8 cellular contexts compared by ENCODE assay signal in the genomic region with DNA sequence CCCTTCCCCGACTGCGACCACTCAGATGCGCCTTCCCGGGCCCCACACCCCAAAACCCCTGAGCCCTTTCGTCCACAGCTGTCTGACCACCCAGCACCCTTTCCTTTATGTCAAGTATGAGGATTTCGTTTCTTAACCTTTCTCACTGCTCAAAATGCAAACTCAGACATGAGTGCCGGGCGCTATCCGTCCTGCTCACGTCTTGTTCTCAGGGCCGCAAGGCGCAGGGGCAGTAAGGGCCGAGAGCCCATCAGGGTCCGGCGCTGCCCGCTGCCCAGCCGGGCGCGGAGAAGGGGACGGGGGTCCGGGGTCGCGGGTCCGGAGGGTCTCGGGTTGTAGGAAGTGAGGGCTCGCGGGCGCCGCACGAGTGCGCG. TPM values are rescaled to one million over a fixed set of nuclear protein-coding genes. Genes with fewer than 3 reads are reported as not detected.
DNase-seq lines count a peak whose midpoint lies in the region; ATAC-seq, FAIRE-seq and TF ChIP-seq lines count a peak whose summit lies in the region.

No MANE protein-coding gene starts in this region.

- H3K4me1 ChIP-seq in CD8-positive, alpha-beta T cell (ENCODE audit: insufficient read depth, low read length), result peaks cover 31% of the 10 kb centered on the region
- H3K4me1 ChIP-seq in keratinocyte (ENCODE audit: control insufficient read depth, extremely low read depth, insufficient read depth, low read length), result peaks cover 17% of the 10 kb centered on the region
- peaks cover 15 to 23% of the 10 kb centered on the region in 2 donors for H3K4me1 ChIP-seq in thoracic aorta (ENCODE audit: control insufficient read depth in 1 of 2, low read depth in 2 of 2)

- H2AFZ ChIP-seq in keratinocyte (ENCODE audit: control insufficient read depth, low read length), result peak overlapping the region; percentile 100

- H3K9me1 ChIP-seq in keratinocyte (ENCODE audit: control insufficient read depth, extremely low read depth, insufficient read depth, low read length), result no peaks in the 10 kb centered on the region

- H3K4me3 ChIP-seq in CD8-positive, alpha-beta T cell (ENCODE audit: low read depth, low read length), result peak overlapping the region; percentile 98
- H3K4me3 ChIP-seq in keratinocyte (ENCODE audit: control insufficient read depth in 2 of 3, extremely low read depth in 1 of 3, insufficient read depth in 2 of 3, low read depth in 1 of 3, low read length in 3 of 3), result peak overlapping the region; percentile 87 to 98 (median 94)
- peak overlapping the region; percentile 99 for H3K4me3 ChIP-seq in thoracic aorta

- H3K27me3 Mint-ChIP-seq in CD8-positive, alpha-beta T cell (ENCODE audit: low read depth), result no peaks in the 10 kb centered on the region
- H3K27me3 Mint-ChIP-seq in activated naive CD8-positive, alpha-beta T cell, result no peaks in the 10 kb centered on the region

- no peak for TF ChIP-seq CTCF in CD8-positive, alpha-beta T cell (IDR thresholded peaks at IDR 0.05)
- TF ChIP-seq CTCF in keratinocyte (optimal IDR thresholded peaks at IDR 0.05 in 1 of 3, IDR thresholded peaks at IDR 0.05 in 1 of 3, conservative IDR thresholded peaks at IDR 0.05 in 1 of 3; ENCODE audit: extremely low read depth in 1 of 3, insufficient read depth in 2 of 3, low read length in 3 of 3), result no peak
- TF ChIP-seq CTCF in thoracic aorta (IDR thresholded peaks at IDR 0.05), result no peak

- peak overlapping the region; percentile 98 for H3K4me3 Mint-ChIP-seq in CD8-positive, alpha-beta T cell
- peak overlapping the region; percentile 100 for H3K4me3 Mint-ChIP-seq in activated naive CD8-positive, alpha-beta T cell

- H3K9ac ChIP-seq in keratinocyte (ENCODE audit: control insufficient read depth, extremely low read depth, insufficient read depth, low read length), result peak overlapping the region; percentile 98

- POLR2A ChIA-PET in CD8-positive, alpha-beta T cell (lab: Charles Lee), result interaction anchor here (0.5 to 1.5 kb wide), 8 partner anchors 8 to 716 kb away, joined by 3 to 7 read pairs (median 4); a partner anchor contains a TSS

- CTCF ChIA-PET in CD8-positive, alpha-beta T cell (lab: Charles Lee), result no interaction called here

- peak; percentile 11 for ATAC-seq in CD8-positive, alpha-beta T cell
- ATAC-seq in HG02938 (IDR thresholded peaks at IDR 0.05; ENCODE audit: unreplicated experiment) (peak; percentile 13), thoracic aorta (ENCODE audit: insufficient number of reproducible peaks, low FRiP score, low read depth) (no peak), GM21786 (IDR thresholded peaks at IDR 0.05; ENCODE audit: unreplicated experiment) (no peak), GM21360 (IDR thresholded peaks at IDR 0.05; ENCODE audit: unreplicated experiment) (no peak), GM19467 (IDR thresholded peaks at IDR 0.05; ENCODE audit: unreplicated experiment) (no peak)

- H3K79me2 ChIP-seq in keratinocyte (ENCODE audit: control insufficient read depth, insufficient read depth, low read length), result peaks cover 49% of the 10 kb centered on the region

- no peaks in the 10 kb centered on the region for H3K36me3 ChIP-seq in CD8-positive, alpha-beta T cell (ENCODE audit: insufficient read depth, low read length)
- H3K36me3 ChIP-seq in keratinocyte (ENCODE audit: control insufficient read depth in 2 of 2, extremely low read depth in 1 of 2, insufficient read depth in 2 of 2, low read length in 2 of 2), result peaks cover 8 to 11% of the 10 kb centered on the region in 2 experiments
- peaks cover 4% of the 10 kb centered on the region for H3K36me3 ChIP-seq in thoracic aorta

- peak overlapping the region; percentile 99 for H3K27ac Mint-ChIP-seq in CD8-positive, alpha-beta T cell
- H3K27ac Mint-ChIP-seq in activated naive CD8-positive, alpha-beta T cell, result peak overlapping the region; percentile 99

- DNase-seq in CD8-positive, alpha-beta T cell, result no peak
- DNase-seq in keratinocyte (ENCODE audit: low read depth, low spot score), result no peak
- no peak for DNase-seq in thoracic aorta (ENCODE audit: low spot score)

- intact Hi-C loops in CD8-positive, alpha-beta T cell (cut with DNase I, micrococcal nuclease), result loop anchor here (1.0 to 10.0 kb wide), 9 partner anchors 119 to 1494 kb away; a partner anchor contains a TSS

- H3K9me3 Mint-ChIP-seq in CD8-positive, alpha-beta T cell, result peaks cover 2% of the 10 kb centered on the region
- H3K9me3 Mint-ChIP-seq in activated naive CD8-positive, alpha-beta T cell (ENCODE audit: low read depth), result peaks cover 9% of the 10 kb centered on the region

- peak overlapping the region; percentile 92 for H3K27ac ChIP-seq in CD8-positive, alpha-beta T cell (ENCODE audit: low read depth, low read length)
- H3K27ac ChIP-seq in keratinocyte (ENCODE audit: control insufficient read depth, insufficient read depth, low read length), result peak overlapping the region; percentile 95
- H3K27ac ChIP-seq in thoracic aorta, result peak overlapping the region; percentile 39 to 96

- H3K4me1 Mint-ChIP-seq in CD8-positive, alpha-beta T cell (ENCODE audit: low read depth), result peaks cover 49% of the 10 kb centered on the region
- peaks cover 41% of the 10 kb centered on the region for H3K4me1 Mint-ChIP-seq in activated naive CD8-positive, alpha-beta T cell (ENCODE audit: low read depth)

- peak overlapping the region; percentile 89 for H3K4me2 ChIP-seq in keratinocyte (ENCODE audit: control insufficient read depth, extremely low read depth, insufficient read depth, low read depth, low read length)

- dilution Hi-C loops in keratinocyte (cut with MboI; ENCODE audit: extremely low pct_ligation_motif_present, low sequenced_read_pairs), result no loop called here

- FAIRE-seq in keratinocyte (lab: Jason Lieb, UNC), result no peak

- H3K9me3 ChIP-seq in CD8-positive, alpha-beta T cell (ENCODE audit: low read length), result no peaks in the 10 kb centered on the region
- H3K9me3 ChIP-seq in keratinocyte (ENCODE audit: control insufficient read depth, low read depth, low read length) (no peaks in the 10 kb centered on the region), thoracic aorta (peaks cover 2% of the 10 kb centered on the region)

- H4K20me1 ChIP-seq in keratinocyte (ENCODE audit: control insufficient read depth, extremely low read depth, insufficient read depth, low read length), result no peaks in the 10 kb centered on the region

- peaks cover 69% of the 10 kb centered on the region for H3K36me3 Mint-ChIP-seq in CD8-positive, alpha-beta T cell
- peaks cover 38% of the 10 kb centered on the region for H3K36me3 Mint-ChIP-seq in activated naive CD8-positive, alpha-beta T cell

- H3K27me3 ChIP-seq in CD8-positive, alpha-beta T cell (ENCODE audit: insufficient read depth, low read length), result no peaks in the 10 kb centered on the region
- no peaks in the 10 kb centered on the region for H3K27me3 ChIP-seq in keratinocyte (ENCODE audit: control insufficient read depth, extremely low read depth, insufficient read depth, low read length)
- H3K27me3 ChIP-seq in thoracic aorta (replicated peaks; ENCODE audit: insufficient read depth), result no peaks in the 10 kb centered on the region

RNA-seq across cellular contexts. Expression of a gene that starts 0.7 kb away (rescaled TPM):
- 100 to 1,000 TPM; 169 to 184 TPM for total RNA-seq in CD8-positive, alpha-beta T cell
- polyA plus RNA-seq in keratinocyte, result 6.1 to 8.9 TPM (median 6.8 TPM) in 3 replicates
- 76.2 TPM for polyA plus RNA-seq in keratinocyte (2011; ENCODE audit: low read depth)
- 4.9 and 5.5 TPM in 2 replicates for polyA plus RNA-seq in keratinocyte (2011; cell fraction: cytosol; rRNA removed)
- polyA plus RNA-seq in keratinocyte (2011; cell fraction: nucleus; rRNA removed), result 36.1 and 36.2 TPM in 2 replicates
- polyA plus RNA-seq in keratinocyte (2012; ENCODE audit: low replicate concordance), result 12.6 and 13.8 TPM in 2 replicates
- polyA minus RNA-seq in keratinocyte, result 8.1 to 21.3 TPM (median 13.2 TPM) in 3 replicates
- 9.6 TPM for polyA minus RNA-seq in keratinocyte (2011; cell fraction: cytosol; rRNA and poly(A)+ RNA removed)
- 30.2 and 39.2 TPM in 2 replicates for polyA minus RNA-seq in keratinocyte (2011; cell fraction: nucleus; rRNA and poly(A)+ RNA removed)
- total RNA-seq in thoracic aorta, result 10 to 100 TPM; 64.6 to 80.3 TPM

Comparison
In these comparisons a context has a peak if more than half of its experiments do, and no peak if none do; other contexts are left out.
1. ATAC-seq: peak in CD8-positive, alpha-beta T cell (single experiment) and HG02938 (single experiment); none in thoracic aorta (single experiment), GM21786 (single experiment), GM21360 (single experiment) and GM19467 (single experiment).
2. Peak in every context shown above with its lines, with median percentiles within 50 percentile points of each other: H3K27ac ChIP-seq and H3K4me3 ChIP-seq.